Comparison of ENCODE assay signal across 8 cellular contexts in the genomic region with DNA sequence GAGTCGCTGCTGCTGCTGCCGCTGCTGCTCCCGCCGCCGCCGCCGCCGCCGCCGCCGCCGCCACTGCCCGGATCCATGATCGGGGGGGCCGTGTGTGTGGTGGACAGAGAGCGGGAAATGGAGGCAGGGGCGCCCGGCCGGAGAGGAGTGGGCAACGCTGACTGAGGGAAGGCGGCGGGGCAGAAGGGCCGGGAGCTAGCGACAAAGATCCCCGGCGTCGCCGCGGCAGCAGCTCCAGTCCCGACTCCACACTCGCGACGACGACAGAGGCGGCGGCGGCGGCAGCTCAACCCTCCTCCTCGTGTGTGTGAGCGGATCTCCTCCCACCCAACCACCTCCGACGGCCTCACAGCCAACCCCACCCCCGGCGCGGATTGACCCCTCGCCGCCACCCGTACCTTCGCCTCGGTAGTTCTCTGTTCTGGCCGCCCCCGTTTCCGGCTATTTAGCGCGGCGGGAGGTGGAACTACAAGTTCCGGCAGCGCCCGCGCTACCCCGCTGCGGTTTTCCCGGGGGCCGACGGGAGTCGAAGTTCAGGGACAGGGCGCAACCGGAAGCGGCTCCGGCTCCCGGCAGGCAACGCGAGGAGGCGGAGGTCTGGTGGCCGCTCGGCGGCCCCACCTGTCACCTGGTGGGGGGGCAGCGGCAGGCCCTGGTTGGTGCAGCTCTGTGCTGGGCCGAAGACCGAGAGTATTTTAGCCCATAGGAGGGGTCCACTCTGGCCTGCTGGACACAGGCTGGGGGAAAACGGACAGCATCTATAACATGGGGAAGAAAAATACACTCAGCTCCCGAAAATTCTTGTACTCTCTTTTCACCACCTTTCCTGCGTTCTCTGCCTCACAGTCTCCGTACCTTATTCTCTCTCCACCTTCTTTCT. TPM values are rescaled to one million over a fixed set of nuclear protein-coding genes. Genes with fewer than 3 reads are reported as not detected.
DNase-seq lines count a peak whose midpoint lies in the region; ATAC-seq and TF ChIP-seq lines count a peak whose summit lies in the region.

A gene (minus strand): TSS at position 313 of the 880 bp plus-strand sequence. CDS start 236 bp downstream, at position 77.

- H3K9me3 Mint-ChIP-seq in T-helper 1 cell treated with Interleukin-12 subunit alpha and Interleukin-12 subunit beta and Interleukin-4 antibody, amounts not matched to agents 30 μg/mL and 1 μg/mL, for 36 hours = no peaks in the 10 kb centered on the region
- H3K9me3 Mint-ChIP-seq in progenitor cell of endocrine pancreas (ENCODE audit: low read depth) = no peaks in the 10 kb centered on the region

- H3K27ac Mint-ChIP-seq in T-helper 1 cell treated with Interleukin-12 subunit alpha and Interleukin-12 subunit beta and Interleukin-4 antibody, amounts not matched to agents 30 μg/mL and 1 μg/mL, for 36 hours = peak within 1 kb of the TSS; percentile 97
- H3K27ac Mint-ChIP-seq in progenitor cell of endocrine pancreas = peak within 1 kb of the TSS; percentile 98

- DNase-seq in GM13976 (ENCODE audit: low spot score) (peak; percentile 98), NCI-H1694 (lab: John Stamatoyannopoulos, UW) (peak; percentile 90), amniotic stem cell (lab: John Stamatoyannopoulos, UW) (peak; percentile 91), left cardiac atrium (peak; percentile 99), progenitor cell of endocrine pancreas (ENCODE audit: low spot score, unreplicated experiment) (peak; percentile 99), ureter (ENCODE audit: low spot score) (peak; percentile 99)

- H3K36me3 Mint-ChIP-seq in T-helper 1 cell treated with Interleukin-12 subunit alpha and Interleukin-12 subunit beta and Interleukin-4 antibody, amounts not matched to agents 30 μg/mL and 1 μg/mL, for 36 hours (ENCODE audit: low read depth) = peaks cover 9% of the 10 kb centered on the region
- peaks cover 3% of the 10 kb centered on the region for H3K36me3 Mint-ChIP-seq in progenitor cell of endocrine pancreas (ENCODE audit: insufficient read depth)

- H3K27me3 Mint-ChIP-seq in T-helper 1 cell treated with Interleukin-12 subunit alpha and Interleukin-12 subunit beta and Interleukin-4 antibody, amounts not matched to agents 30 μg/mL and 1 μg/mL, for 36 hours (ENCODE audit: low read depth) = peaks cover 12% of the 10 kb centered on the region
- H3K27me3 Mint-ChIP-seq in progenitor cell of endocrine pancreas = no peaks in the 10 kb centered on the region

- peak within 1 kb of the TSS; percentile 92 for H3K4me3 Mint-ChIP-seq in T-helper 1 cell treated with Interleukin-12 subunit alpha and Interleukin-12 subunit beta and Interleukin-4 antibody, amounts not matched to agents 30 μg/mL and 1 μg/mL, for 36 hours
- peak within 1 kb of the TSS; percentile 92 for H3K4me3 Mint-ChIP-seq in progenitor cell of endocrine pancreas (ENCODE audit: low read depth)

- in situ Hi-C loops in GM13976 (cut with MboI; ENCODE audit: low sequenced_read_pairs, unreplicated experiment) = no loop called here

- ATAC-seq in HG02870 (IDR thresholded peaks at IDR 0.05; ENCODE audit: unreplicated experiment) (peak; percentile 84), left cardiac atrium (peak; percentile 98)

- peaks cover 29% of the 10 kb centered on the region for H3K4me1 Mint-ChIP-seq in T-helper 1 cell treated with Interleukin-12 subunit alpha and Interleukin-12 subunit beta and Interleukin-4 antibody, amounts not matched to agents 30 μg/mL and 1 μg/mL, for 36 hours (ENCODE audit: low read depth)
- peaks cover 30% of the 10 kb centered on the region for H3K4me1 Mint-ChIP-seq in progenitor cell of endocrine pancreas (ENCODE audit: low read depth)

- TF ChIP-seq CTCF in GM13976 (IDR thresholded peaks at IDR 0.05; ENCODE audit: borderline replicate concordance, control extremely low read depth, extremely low read depth, insufficient read depth, missing control alignments) (peak; percentile 10), progenitor cell of endocrine pancreas (IDR thresholded peaks at IDR 0.05; ENCODE audit: unreplicated experiment) (no peak)

- intact Hi-C loops in left cardiac atrium (cut with DNase I) = loop anchor here in 1 of 2 donors (5.0 to 10.0 kb wide), 2 partner anchors 61 kb away; a partner anchor contains a TSS

RNA-seq across cellular contexts. Expression of the gene that starts here (rescaled TPM):
- total RNA-seq in left cardiac atrium (100 to 1,000 TPM in 1 of 2 donors, 10 to 100 TPM in 1; 87.5 to 111 TPM), progenitor cell of endocrine pancreas (89.9 and 92.5 TPM in 2 replicates), ureter (134 TPM)

Comparison
In these comparisons a context has a peak if more than half of its experiments do, and no peak if none do; other contexts are left out.
1. Peak in every context shown above with its lines: DNase-seq and ATAC-seq.